ENCODE assay signal across 26 cellular contexts in genomic region chr3:38465588-38466154, GRCh38.
"Had no signal": no experiment of that assay in that cellular context is flagged by ENCODE, and none has a peak within 500 bp of the region (broad histone marks: within the 10 kb centered on the region; RNA-seq: fewer than 3 reads in every experiment).

No MANE protein-coding gene starts in this region.

- H3K4me3 Mint-ChIP-seq: activated CD4-positive, alpha-beta memory T cell treated with anti-CD3 and anti-CD28 coated beads, Interleukin-2, amount 10 ng/mL, durations not matched to agents 7 days and 5 days; activated CD4-positive, alpha-beta T cell treated with anti-CD3 and anti-CD28 coated beads, Interleukin-2, amount 10 ng/mL, durations not matched to agents 7 days and 5 days; activated naive CD4-positive, alpha-beta T cell treated with anti-CD3 and anti-CD28 coated beads, Interleukin-2, amount 10 ng/mL, durations not matched to agents 7 days and 5 days; activated naive CD8-positive, alpha-beta T cell treated with anti-CD3 and anti-CD28 coated beads, Interleukin-2, amount 10 ng/mL, durations not matched to agents 7 days and 5 days; activated T-cell treated with anti-CD3 and anti-CD28 coated beads, Interleukin-2, amount 50 U/mL, for 24 hours; activated T-cell treated with anti-CD3 and anti-CD28 coated beads, Interleukin-2, amount 50 U/mL, for 72 hours; central memory CD8-positive, alpha-beta T cell; dendritic cell treated with granulocyte-macrophage colony-stimulating factor and Interleukin-4, amounts not matched to agents 40 ng/mL and 50 ng/mL, for 4 days had no signal

- H3K27ac Mint-ChIP-seq: activated CD4-positive, alpha-beta memory T cell treated with anti-CD3 and anti-CD28 coated beads, Interleukin-2, amount 10 ng/mL, durations not matched to agents 7 days and 5 days; activated CD4-positive, alpha-beta T cell treated with anti-CD3 and anti-CD28 coated beads, Interleukin-2, amount 10 ng/mL, durations not matched to agents 7 days and 5 days; activated naive CD4-positive, alpha-beta T cell treated with anti-CD3 and anti-CD28 coated beads, Interleukin-2, amount 10 ng/mL, durations not matched to agents 7 days and 5 days; activated naive CD4-positive, alpha-beta T cell treated with anti-CD3 and anti-CD28 coated beads, Interleukin-2, amount 50 U/mL, for 72 hours; activated naive CD8-positive, alpha-beta T cell treated with anti-CD3 and anti-CD28 coated beads, Interleukin-2, amount 10 ng/mL, durations not matched to agents 7 days and 5 days; activated T-cell treated with anti-CD3 and anti-CD28 coated beads, Interleukin-2, amount 50 U/mL, for 24 hours; activated T-cell treated with anti-CD3 and anti-CD28 coated beads, Interleukin-2, amount 50 U/mL, for 72 hours; dendritic cell treated with granulocyte-macrophage colony-stimulating factor and Interleukin-4, amounts not matched to agents 40 ng/mL and 50 ng/mL, for 4 days had no signal

- H3K27me3 Mint-ChIP-seq: activated CD4-positive, alpha-beta memory T cell treated with anti-CD3 and anti-CD28 coated beads, Interleukin-2, amount 10 ng/mL, durations not matched to agents 7 days and 5 days; activated CD4-positive, alpha-beta T cell treated with anti-CD3 and anti-CD28 coated beads, Interleukin-2, amount 10 ng/mL, durations not matched to agents 7 days and 5 days; activated naive CD4-positive, alpha-beta T cell treated with anti-CD3 and anti-CD28 coated beads, Interleukin-2, amount 10 ng/mL, durations not matched to agents 7 days and 5 days; activated T-cell treated with anti-CD3 and anti-CD28 coated beads, Interleukin-2, amount 50 U/mL, for 24 hours; central memory CD8-positive, alpha-beta T cell had no signal

- H3K4me1 Mint-ChIP-seq: activated CD4-positive, alpha-beta memory T cell treated with anti-CD3 and anti-CD28 coated beads, Interleukin-2, amount 10 ng/mL, durations not matched to agents 7 days and 5 days; activated CD4-positive, alpha-beta T cell treated with anti-CD3 and anti-CD28 coated beads, Interleukin-2, amount 10 ng/mL, durations not matched to agents 7 days and 5 days; activated naive CD4-positive, alpha-beta T cell treated with anti-CD3 and anti-CD28 coated beads, Interleukin-2, amount 10 ng/mL, durations not matched to agents 7 days and 5 days; activated naive CD8-positive, alpha-beta T cell treated with anti-CD3 and anti-CD28 coated beads, Interleukin-2, amount 10 ng/mL, durations not matched to agents 7 days and 5 days; central memory CD8-positive, alpha-beta T cell had no signal

- ATAC-seq: activated naive CD4-positive, alpha-beta T cell treated with anti-CD3 and anti-CD28 coated beads, Interleukin-2, amount 50 U/mL, for 72 hours; activated T-cell treated with anti-CD3 and anti-CD28 coated beads, Interleukin-2, amount 50 U/mL, for 72 hours; gastroesophageal sphincter had no signal

- FAIRE-seq: astrocyte, bronchial epithelial cell, endothelial cell of umbilical vein had no signal

- DNase-seq: activated CD4-positive, alpha-beta memory T cell treated with anti-CD3 and anti-CD28 coated beads, Interleukin-2, amount 10 ng/mL, durations not matched to agents 7 days and 5 days; activated CD4-positive, alpha-beta T cell treated with anti-CD3 and anti-CD28 coated beads for 1 hour; activated CD4-positive, alpha-beta T cell treated with anti-CD3 and anti-CD28 coated beads for 4 hours; activated CD4-positive, alpha-beta T cell treated with anti-CD3 and anti-CD28 coated beads, Interleukin-2, amount 10 ng/mL, durations not matched to agents 7 days and 5 days; activated CD4-positive, alpha-beta T cell treated with anti-CD3 and anti-CD28 coated beads, Interleukin-2, amount 50 U/mL, for 4 hours; activated CD8-positive, alpha-beta memory T cell treated with anti-CD3 and anti-CD28 coated beads, Interleukin-2, amount 50 U/mL, for 48 hours; activated gamma-delta T cell; activated naive CD4-positive, alpha-beta T cell; activated naive CD4-positive, alpha-beta T cell treated with anti-CD3 and anti-CD28 coated beads, Interleukin-2, amount 10 ng/mL, durations not matched to agents 7 days and 5 days; activated naive CD8-positive, alpha-beta T cell treated with anti-CD3 and anti-CD28 coated beads, Interleukin-2, amount 10 ng/mL, durations not matched to agents 7 days and 5 days; activated T-cell treated with anti-CD3 and anti-CD28 coated beads for 4 hours; activated T-cell treated with anti-CD3 and anti-CD28 coated beads, Interleukin-2, amount 50 U/mL, for 24 hours; activated T-cell treated with anti-CD3 and anti-CD28 coated beads, Interleukin-2, amount 50 U/mL, for 72 hours; brain microvascular endothelial cell; dorsolateral prefrontal cortex; effector memory CD4-positive, alpha-beta T cell; esophagus squamous epithelium; foreskin melanocyte; T-helper 2 cell had no signal
